Comparison of ENCODE assay signal across 28 cellular contexts in genomic region chr6:126140015-126140414, GRCh38.
"Had no signal": no experiment of that assay in that cellular context is flagged by ENCODE, and none has a peak within 500 bp of the region (broad histone marks: within the 10 kb centered on the region; RNA-seq: fewer than 3 reads in every experiment).

No MANE protein-coding gene starts in this region.

- DNase-seq: stimulated activated CD4-positive, alpha-beta T cell treated with anti-CD3 and anti-CD28 coated beads, Interleukin-2, amount 100 ng/mL, for 48 hours; stimulated activated CD4-positive, alpha-beta T cell treated with anti-CD3 and anti-CD28 coated beads, Interleukin-4, amount 100 ng/mL, for 1 hour; stimulated activated CD4-positive, alpha-beta T cell treated with anti-CD3 and anti-CD28 coated beads, Interleukin-4, amount 100 ng/mL, for 24 hours; stimulated activated CD4-positive, alpha-beta T cell treated with anti-CD3 and anti-CD28 coated beads, Interleukin-4, amount 100 ng/mL, for 4 hours; stimulated activated CD8-positive, alpha-beta memory T cell treated with anti-CD3 and anti-CD28 coated beads, Interleukin-4, amount 100 ng/mL, for 48 hours; stimulated activated naive B cell treated with anti-CD40 and anti-IgM and Interleukin-4, amounts not matched to agents 10 μg/mL and 1 μg/mL and 100 μg/mL, for 72 hours; stimulated activated naive CD4-positive, alpha-beta T cell; stimulated activated naive CD4-positive, alpha-beta T cell treated with Interleukin-2 at 50 U/mL for 16 hours; stimulated activated naive CD8-positive, alpha-beta T cell treated with anti-CD3 and anti-CD28 coated beads, Interleukin-15, Interleukin-2, amounts not matched to agents 100 U/mL and 50 U/mL, for 24 hours; stomach; substantia nigra; testis; thyroid gland; tibial artery; transverse colon; trophoblast cell; upper lobe of left lung; upper lobe of right lung; uterus had no signal

- ATAC-seq: stimulated activated effector memory CD8-positive, alpha-beta T cell treated with anti-CD3 and anti-CD28 coated beads, Interleukin-12 subunit alpha, Interleukin-12 subunit beta, amount 100 ng/mL, for 72 hours; stimulated activated memory B cell treated with anti-CD40 and anti-IgM and Interleukin-4, amounts not matched to agents 10 μg/mL and 1 μg/mL and 100 μg/mL, for 72 hours; stimulated activated naive B cell treated with anti-CD40 and anti-IgM and Interleukin-4, amounts not matched to agents 10 μg/mL and 1 μg/mL and 100 μg/mL, for 72 hours; stimulated activated naive CD8-positive, alpha-beta T cell treated with anti-CD3 and anti-CD28 coated beads, Interleukin-15, Interleukin-2, amounts not matched to agents 100 U/mL and 50 U/mL, for 24 hours; upper lobe of right lung had no signal

- H3K9me3 Mint-ChIP-seq: type B pancreatic cell had no signal

- H3K4me1 Mint-ChIP-seq: stimulated activated effector memory CD8-positive, alpha-beta T cell treated with anti-CD3 and anti-CD28 coated beads, Interleukin-12 subunit alpha, Interleukin-12 subunit beta, amount 100 ng/mL, for 72 hours; stimulated activated memory B cell treated with anti-CD40 and anti-IgM and Interleukin-4, amounts not matched to agents 10 μg/mL and 1 μg/mL and 100 μg/mL, for 72 hours; stimulated activated naive B cell treated with anti-CD40 and anti-IgM and Interleukin-4, amounts not matched to agents 10 μg/mL and 1 μg/mL and 100 μg/mL, for 72 hours had no signal

- H3K9me3 ChIP-seq: suprapubic skin, testis, thyroid gland, upper lobe of left lung, upper lobe of right lung, vagina had no signal

- H3K27me3 Mint-ChIP-seq: stimulated activated memory B cell treated with anti-CD40 and anti-IgM and Interleukin-4, amounts not matched to agents 10 μg/mL and 1 μg/mL and 100 μg/mL, for 72 hours; stimulated activated naive B cell treated with anti-CD40 and anti-IgM and Interleukin-4, amounts not matched to agents 10 μg/mL and 1 μg/mL and 100 μg/mL, for 72 hours; stimulated activated naive CD8-positive, alpha-beta T cell treated with anti-CD3 and anti-CD28 coated beads, Interleukin-15, Interleukin-2, amounts not matched to agents 100 ng/mL and 50 ng/mL, for 24 hours; type B pancreatic cell had no signal

- H3K27me3 ChIP-seq: stomach, suprapubic skin, testis, thyroid gland, tibial artery, tibial nerve, transverse colon, upper lobe of left lung, upper lobe of right lung, uterus, vagina had no signal

- H3K4me3 ChIP-seq: stomach, suprapubic skin, testis, thoracic aorta, thyroid gland, tibial artery, tibial nerve, transverse colon, upper lobe of left lung, upper lobe of right lung, uterus, vagina had no signal

- H3K4me1 ChIP-seq: stomach, suprapubic skin, testis, tibial artery, tibial nerve, transverse colon, upper lobe of left lung, upper lobe of right lung, uterus, vagina had no signal

- FAIRE-seq: urothelium cell line had no signal

- H3K27ac ChIP-seq: stomach, suprapubic skin, testis, thoracic aorta, thyroid gland, tibial artery, tibial nerve, transverse colon, upper lobe of left lung, upper lobe of right lung, uterus, vagina had no signal

- H3K4me3 Mint-ChIP-seq: stimulated activated effector memory CD8-positive, alpha-beta T cell treated with anti-CD3 and anti-CD28 coated beads, Interleukin-12 subunit alpha, Interleukin-12 subunit beta, amount 100 ng/mL, for 72 hours; stimulated activated memory B cell treated with anti-CD40 and anti-IgM and Interleukin-4, amounts not matched to agents 10 μg/mL and 1 μg/mL and 100 μg/mL, for 72 hours; stimulated activated naive B cell treated with anti-CD40 and anti-IgM and Interleukin-4, amounts not matched to agents 10 μg/mL and 1 μg/mL and 100 μg/mL, for 72 hours; stimulated activated naive CD8-positive, alpha-beta T cell treated with anti-CD3 and anti-CD28 coated beads, Interleukin-15, Interleukin-2, amounts not matched to agents 100 ng/mL and 50 ng/mL, for 24 hours; type B pancreatic cell had no signal

- H3K27ac Mint-ChIP-seq: stimulated activated effector memory CD8-positive, alpha-beta T cell treated with anti-CD3 and anti-CD28 coated beads, Interleukin-12 subunit alpha, Interleukin-12 subunit beta, amount 100 ng/mL, for 72 hours; stimulated activated memory B cell treated with anti-CD40 and anti-IgM and Interleukin-4, amounts not matched to agents 10 μg/mL and 1 μg/mL and 100 μg/mL, for 72 hours; stimulated activated naive B cell treated with anti-CD40 and anti-IgM and Interleukin-4, amounts not matched to agents 10 μg/mL and 1 μg/mL and 100 μg/mL, for 72 hours; stimulated activated naive CD8-positive, alpha-beta T cell treated with anti-CD3 and anti-CD28 coated beads, Interleukin-15, Interleukin-2, amounts not matched to agents 100 ng/mL and 50 ng/mL, for 24 hours; type B pancreatic cell had no signal

- H3K36me3 ChIP-seq: stomach, suprapubic skin, thoracic aorta, thyroid gland, tibial artery, tibial nerve, transverse colon, upper lobe of left lung, upper lobe of right lung, uterus, vagina had no signal
